Comparison of ENCODE assay signal across 9 cellular contexts in the genomic region with DNA sequence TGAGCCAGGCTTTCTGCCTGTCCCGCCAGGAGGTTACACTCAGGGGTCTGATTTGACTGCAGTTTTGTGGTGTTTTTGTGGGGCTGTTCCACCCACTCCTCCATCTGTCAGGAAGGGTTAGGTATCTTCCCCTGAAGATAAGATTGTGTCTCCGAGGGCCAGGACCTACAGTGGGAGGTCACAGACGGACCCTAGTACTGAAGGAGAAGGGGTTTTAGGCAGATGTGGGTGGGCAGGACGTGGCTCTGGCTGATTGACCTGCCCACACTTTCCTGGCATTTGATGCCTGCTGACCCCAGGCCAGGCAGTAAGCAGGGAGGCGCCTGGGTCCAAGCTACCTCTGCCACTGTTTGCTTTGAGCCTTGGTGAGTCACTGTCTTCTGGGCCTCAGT. TPM values are rescaled to one million over a fixed set of nuclear protein-coding genes. Genes with fewer than 3 reads are reported as not detected.
A peak's percentile ranks its signal among the peaks of the same experiment; 100 is the strongest.
DNase-seq lines count a peak whose midpoint lies in the region; ATAC-seq lines count a peak whose summit lies in the region.
"Had no signal": no experiment of that assay in that cellular context is flagged by ENCODE, and none has a peak within 500 bp of the region (broad histone marks: within the 10 kb centered on the region; RNA-seq: fewer than 3 reads in every experiment).

No MANE protein-coding gene starts in this region.

- no peak overlapping the region for H3K23ac ChIP-seq in mesendoderm (ENCODE audit: low read length)

- H2BK120ac ChIP-seq in mesendoderm (ENCODE audit: low read depth, low read length): no peak overlapping the region

- H3K79me2 ChIP-seq in mesendoderm (ENCODE audit: control insufficient read depth, insufficient read depth, low read length): no peaks in the 10 kb centered on the region

- H3K4me3 Mint-ChIP-seq in activated T-cell treated with anti-CD3 and anti-CD28 coated beads, Interleukin-2, amount 50 U/mL, for 72 hours: peak overlapping the region; percentile 95 to 99
- no peak overlapping the region for H3K4me3 Mint-ChIP-seq in activated CD4-positive, alpha-beta memory T cell treated with anti-CD3 and anti-CD28 coated beads for 36 hours
- H3K4me3 Mint-ChIP-seq in immature natural killer cell: peak overlapping the region; percentile 66 to 85 (median 81)

- peaks cover 92% of the 10 kb centered on the region for H3K4me1 Mint-ChIP-seq in activated T-cell treated with anti-CD3 and anti-CD28 coated beads, Interleukin-2, amount 50 U/mL, for 72 hours (ENCODE audit: low read depth)
- H3K4me1 Mint-ChIP-seq in activated CD4-positive, alpha-beta memory T cell treated with anti-CD3 and anti-CD28 coated beads for 36 hours (ENCODE audit: low read depth): peaks cover 92% of the 10 kb centered on the region
- peaks cover 91 to 93% of the 10 kb centered on the region in 2 donors for H3K4me1 Mint-ChIP-seq in immature natural killer cell

- peaks cover 4% of the 10 kb centered on the region for H3K79me1 ChIP-seq in mesendoderm (ENCODE audit: low read length)

- peaks cover 0 to 6% (median 0%) of the 10 kb centered on the region in 5 donors for H3K36me3 ChIP-seq in subcutaneous abdominal adipose tissue (ENCODE audit: control insufficient read depth in 5 of 5, insufficient read depth in 5 of 5, low read length in 5 of 5)
- no peaks in the 10 kb centered on the region for H3K36me3 ChIP-seq in mesendoderm (ENCODE audit: control insufficient read depth, insufficient read depth, low read length)

- no peak overlapping the region for H2AK5ac ChIP-seq in mesendoderm (ENCODE audit: low read length)

- no peak overlapping the region for H3K56ac ChIP-seq in mesendoderm (ENCODE audit: low read length)

- H3K27ac ChIP-seq in subcutaneous abdominal adipose tissue (ENCODE audit: low read depth, low read length) (peak overlapping the region; percentile 50), mesendoderm (ENCODE audit: low read depth, low read length) (no peak overlapping the region)

- H4K8ac ChIP-seq in mesendoderm (ENCODE audit: low read depth, low read length): no peak overlapping the region

- no peaks in the 10 kb centered on the region for H3K27me3 Mint-ChIP-seq in activated T-cell treated with anti-CD3 and anti-CD28 coated beads, Interleukin-2, amount 50 U/mL, for 72 hours (ENCODE audit: low read depth)
- H3K27me3 Mint-ChIP-seq in activated CD4-positive, alpha-beta memory T cell treated with anti-CD3 and anti-CD28 coated beads for 36 hours: no peaks in the 10 kb centered on the region
- peaks cover 12 to 19% (median 16%) of the 10 kb centered on the region in 3 donors for H3K27me3 Mint-ChIP-seq in immature natural killer cell (ENCODE audit: low read depth in 3 of 3)

- no peak overlapping the region for H4K5ac ChIP-seq in mesendoderm (ENCODE audit: low read length)

- H3K4me1 ChIP-seq in subcutaneous abdominal adipose tissue (ENCODE audit: control insufficient read depth in 5 of 5, insufficient read depth in 5 of 5, low read length in 5 of 5) (peaks cover 4 to 84% (median 44%) of the 10 kb centered on the region in 5 donors), mesendoderm (ENCODE audit: control insufficient read depth, low read depth, low read length) (peaks cover 3% of the 10 kb centered on the region)

- ATAC-seq in activated T-cell treated with anti-CD3 and anti-CD28 coated beads, Interleukin-2, amount 50 U/mL, for 72 hours (replicated peaks in 1 of 2): no peak
- ATAC-seq in HG02981 (IDR thresholded peaks at IDR 0.05; ENCODE audit: unreplicated experiment): no peak

- intact Hi-C loops in activated CD4-positive, alpha-beta memory T cell treated with anti-CD3 and anti-CD28 coated beads for 36 hours (cut with micrococcal nuclease): loop anchor here (2.0 to 10.0 kb wide), 3 partner anchors 154 to 245 kb away; a partner anchor contains a TSS

- H3K9me3 ChIP-seq in subcutaneous abdominal adipose tissue (ENCODE audit: control insufficient read depth in 5 of 5, low read length in 5 of 5): no peaks in the 10 kb centered on the region

- no CpG with 5 or more reads among the region's 5 CpGs for WGBS in mesendoderm (ENCODE audit: extremely low coverage, insufficient coverage, low lambda C conversion rate)

- H3K4me3 ChIP-seq in subcutaneous abdominal adipose tissue (ENCODE audit: low read depth in 1 of 5, low read length in 5 of 5): peak overlapping the region in 4 of 5 donors; percentile 15 to 41 (median 30)
- H3K4me3 ChIP-seq in mesendoderm (ENCODE audit: low read length): no peak overlapping the region

- DNase-seq in activated T-cell treated with anti-CD3 and anti-CD28 coated beads, Interleukin-2, amount 50 U/mL, for 72 hours: no peak
- no peak for DNase-seq in activated T-cell treated with anti-CD3 and anti-CD28 coated beads, Interleukin-2, amount 50 U/mL, for 1 hour
- DNase-seq in activated CD4-positive, alpha-beta memory T cell treated with anti-CD3 and anti-CD28 coated beads for 36 hours: no peak
- no peak for DNase-seq in immature natural killer cell
- DNase-seq in mesendoderm: no peak
- no peak for DNase-seq in germinal center (ENCODE audit: low spot score)
- DNase-seq: H7 had no signal

- peaks cover 11 to 18% of the 10 kb centered on the region in 2 donors for H3K36me3 Mint-ChIP-seq in activated T-cell treated with anti-CD3 and anti-CD28 coated beads, Interleukin-2, amount 50 U/mL, for 72 hours (ENCODE audit: insufficient read depth in 2 of 2)
- H3K36me3 Mint-ChIP-seq in activated CD4-positive, alpha-beta memory T cell treated with anti-CD3 and anti-CD28 coated beads for 36 hours: peaks cover 18% of the 10 kb centered on the region
- peaks cover 0 to 12% (median 0%) of the 10 kb centered on the region in 3 donors for H3K36me3 Mint-ChIP-seq in immature natural killer cell

- H3K27ac Mint-ChIP-seq in activated T-cell treated with anti-CD3 and anti-CD28 coated beads, Interleukin-2, amount 50 U/mL, for 72 hours: peak overlapping the region; percentile 97
- H3K27ac Mint-ChIP-seq in activated CD4-positive, alpha-beta memory T cell treated with anti-CD3 and anti-CD28 coated beads for 36 hours: peak overlapping the region; percentile 98
- peak overlapping the region; percentile 96 to 100 (median 99) for H3K27ac Mint-ChIP-seq in immature natural killer cell

- H3K9me3 Mint-ChIP-seq in activated T-cell treated with anti-CD3 and anti-CD28 coated beads, Interleukin-2, amount 50 U/mL, for 72 hours: no peaks in the 10 kb centered on the region
- H3K9me3 Mint-ChIP-seq in activated CD4-positive, alpha-beta memory T cell treated with anti-CD3 and anti-CD28 coated beads for 36 hours: no peaks in the 10 kb centered on the region
- H3K9me3 Mint-ChIP-seq in immature natural killer cell: no peaks in the 10 kb centered on the region

- POLR2A ChIA-PET in activated CD4-positive, alpha-beta memory T cell treated with anti-CD3 and anti-CD28 coated beads for 36 hours (lab: Charles Lee): no interaction called here

- no peaks in the 10 kb centered on the region for H3K27me3 ChIP-seq in subcutaneous abdominal adipose tissue (ENCODE audit: control insufficient read depth in 5 of 5, insufficient read depth in 4 of 5, low read length in 5 of 5)
- no peaks in the 10 kb centered on the region for H3K27me3 ChIP-seq in mesendoderm (ENCODE audit: insufficient read depth, low read length, poor library complexity)

- H3K9ac ChIP-seq in subcutaneous abdominal adipose tissue (ENCODE audit: low read length in 5 of 5) (peak overlapping the region in 3 of 5 donors; percentile 53 to 55 (median 55)), mesendoderm (ENCODE audit: low read length) (no peak overlapping the region)

- no peak overlapping the region for H3K4ac ChIP-seq in mesendoderm (ENCODE audit: low read depth, low read length)

- CTCF ChIA-PET in activated CD4-positive, alpha-beta memory T cell treated with anti-CD3 and anti-CD28 coated beads for 36 hours (lab: Charles Lee): no interaction called here

- H3K18ac ChIP-seq in mesendoderm (ENCODE audit: low read length): no peak overlapping the region

- H3K4me2 ChIP-seq in mesendoderm (ENCODE audit: low read length): no peak overlapping the region

- no peak overlapping the region for H2BK15ac ChIP-seq in mesendoderm (replicated peaks; ENCODE audit: low read depth)

- no peak overlapping the region for H2BK5ac ChIP-seq in mesendoderm (ENCODE audit: low read length)

RNA-seq across cellular contexts. Expression of a gene that starts 13.9 kb away (rescaled TPM):
- 100 to 1,000 TPM; 154 to 163 TPM for total RNA-seq in activated T-cell treated with anti-CD3 and anti-CD28 coated beads, Interleukin-2, amount 50 U/mL, for 72 hours
- 100 to 1,000 TPM; 109 to 112 TPM for total RNA-seq in activated CD4-positive, alpha-beta memory T cell treated with anti-CD3 and anti-CD28 coated beads for 36 hours
- polyA plus RNA-seq in immature natural killer cell: 100 to 1,000 TPM; 292 to 371 (median 349) TPM
- polyA plus RNA-seq in mesendoderm (2013, experiment 1 of 2): 22.5 TPM
- 21.1 TPM for polyA plus RNA-seq in mesendoderm (2013, experiment 2 of 2)
